ENCODE assay signal across 1 cellular context in the genomic region with DNA sequence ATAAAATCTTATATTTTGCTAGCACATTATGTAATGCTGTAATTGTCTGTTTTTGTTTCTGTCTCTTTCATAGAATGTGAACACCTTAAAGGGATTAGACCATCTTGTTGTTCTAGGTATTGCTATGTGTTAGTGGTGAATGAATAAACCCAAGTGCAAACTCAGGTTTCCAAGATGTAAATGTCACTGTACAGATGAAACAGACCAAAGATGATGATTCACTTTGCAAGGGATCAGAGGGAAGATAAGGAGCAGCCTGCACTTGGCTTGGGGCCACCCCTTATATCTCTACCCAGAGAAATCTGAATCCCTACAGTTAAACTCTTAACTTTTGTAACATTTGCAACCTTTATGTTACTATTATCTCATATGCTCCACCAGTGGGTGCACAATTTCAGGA.
TF ChIP-seq lines count a peak whose summit lies in the region.

No MANE protein-coding gene starts in this region.

TF ChIP-seq in K562, 482 proteins besides CTCF, POLR2A, EP300 and RAD21 (continues in another document):
- TF ChIP-seq, protein P1, sequence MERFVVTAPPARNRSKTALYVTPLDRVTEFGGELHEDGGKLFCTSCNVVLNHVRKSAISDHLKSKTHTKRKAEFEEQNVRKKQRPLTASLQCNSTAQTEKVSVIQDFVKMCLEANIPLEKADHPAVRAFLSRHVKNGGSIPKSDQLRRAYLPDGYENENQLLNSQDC (CRISPR knock-in tag; IDR thresholded peaks at IDR 0.05), result no peak
- TF ChIP-seq ZNF384 (IDR thresholded peaks at IDR 0.05; ENCODE audit: low read depth, low read length) (no peak), TGIF2 (CRISPR knock-in tag; IDR thresholded peaks at IDR 0.05) (no peak), HDGF (IDR thresholded peaks at IDR 0.05) (no peak), GTF2A2 (tag; IDR thresholded peaks at IDR 0.05) (no peak), ZNF224 (CRISPR knock-in tag; IDR thresholded peaks at IDR 0.05) (no peak), LEF1 (IDR thresholded peaks at IDR 0.05) (peak; percentile 56; the same call in 1 of the 2 replicates), ZZZ3 (IDR thresholded peaks at IDR 0.05) (no peak), ZNF121 (CRISPR knock-in tag; conservative IDR thresholded peaks at IDR 0.05) (no peak), KDM5B (IDR thresholded peaks at IDR 0.05; ENCODE audit: insufficient replicate concordance, low read depth, low read length) (no peak), CSDE1 (IDR thresholded peaks at IDR 0.05) (no peak), CAMTA2 (CRISPR knock-in tag; conservative IDR thresholded peaks at IDR 0.05) (no peak), SMAD4 (CRISPR knock-in tag; conservative IDR thresholded peaks at IDR 0.05) (peak; percentile 53), CHCHD3 (CRISPR knock-in tag; IDR thresholded peaks at IDR 0.05) (no peak), PTTG1 (tag; IDR thresholded peaks at IDR 0.05; ENCODE audit: low read depth) (no peak), PCBP1 (IDR thresholded peaks at IDR 0.05; ENCODE audit: low read depth, low read length, poor library complexity, severe bottlenecking) (no peak), TSC22D4 (tag; IDR thresholded peaks at IDR 0.05) (no peak), CHD2 (IDR thresholded peaks at IDR 0.05; ENCODE audit: low read depth, low read length) (no peak), ZNF766 (CRISPR knock-in tag; conservative IDR thresholded peaks at IDR 0.05) (peak; percentile 86), NFRKB (IDR thresholded peaks at IDR 0.05; ENCODE audit: low read depth) (no peak), ZSCAN29 (IDR thresholded peaks at IDR 0.05) (no peak), CBFA2T2 (conservative IDR thresholded peaks at IDR 0.05) (peak; percentile 81), CHD4 (IDR thresholded peaks at IDR 0.05; ENCODE audit: insufficient read depth, insufficient replicate concordance, low read depth, low read length, poor library complexity, severe bottlenecking) (no peak), MTA2 (IDR thresholded peaks at IDR 0.05; ENCODE audit: low read depth) (peak; percentile 64; the same call in 1 of the 2 replicates), MCM2 (IDR thresholded peaks at IDR 0.05; ENCODE audit: low read depth) (no peak), NFIX (CRISPR knock-in tag; IDR thresholded peaks at IDR 0.05; ENCODE audit: low read depth) (no peak), MBD2 (IDR thresholded peaks at IDR 0.05; ENCODE audit: borderline replicate concordance, low read depth) (no peak), FIP1L1 (IDR thresholded peaks at IDR 0.05; ENCODE audit: low read depth, low read length, poor library complexity, severe bottlenecking) (no peak), MAFG (tag; conservative IDR thresholded peaks at IDR 0.05) (peak; percentile 74), BDP1 (IDR thresholded peaks at IDR 0.05; ENCODE audit: insufficient read depth, insufficient read length) (no peak), IRF2 (CRISPR knock-in tag; IDR thresholded peaks at IDR 0.05) (no peak), ASH1L (IDR thresholded peaks at IDR 0.05; ENCODE audit: borderline replicate concordance, low read depth, partially characterized antibody) (no peak), ZNF140 (CRISPR knock-in tag; IDR thresholded peaks at IDR 0.05) (no peak), ZNF668 (CRISPR knock-in tag; IDR thresholded peaks at IDR 0.05) (no peak), POLR2G (IDR thresholded peaks at IDR 0.05; ENCODE audit: low read depth, low read length) (no peak), ETS2 (tag; IDR thresholded peaks at IDR 0.05; ENCODE audit: borderline replicate concordance, poor library complexity, severe bottlenecking) (no peak), PYGO2 (tag; IDR thresholded peaks at IDR 0.05) (no peak), HDAC2 (IDR thresholded peaks at IDR 0.05) (peak; percentile 96), RBM39 (optimal IDR thresholded peaks at IDR 0.05; ENCODE audit: low read depth, low read length) (no peak), ARID1B (IDR thresholded peaks at IDR 0.05) (peak; percentile 91), KHSRP (IDR thresholded peaks at IDR 0.05) (no peak), ZNF212 (CRISPR knock-in tag; IDR thresholded peaks at IDR 0.05) (no peak), NEUROD1 (IDR thresholded peaks at IDR 0.05; ENCODE audit: borderline replicate concordance, low read depth, low read length, partially characterized antibody) (no peak)
- TF ChIP-seq, protein P2, sequence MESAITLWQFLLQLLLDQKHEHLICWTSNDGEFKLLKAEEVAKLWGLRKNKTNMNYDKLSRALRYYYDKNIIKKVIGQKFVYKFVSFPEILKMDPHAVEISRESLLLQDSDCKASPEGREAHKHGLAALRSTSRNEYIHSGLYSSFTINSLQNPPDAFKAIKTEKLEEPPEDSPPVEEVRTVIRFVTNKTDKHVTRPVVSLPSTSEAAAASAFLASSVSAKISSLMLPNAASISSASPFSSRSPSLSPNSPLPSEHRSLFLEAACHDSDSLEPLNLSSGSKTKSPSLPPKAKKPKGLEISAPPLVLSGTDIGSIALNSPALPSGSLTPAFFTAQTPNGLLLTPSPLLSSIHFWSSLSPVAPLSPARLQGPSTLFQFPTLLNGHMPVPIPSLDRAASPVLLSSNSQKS (CRISPR knock-in tag; IDR thresholded peaks at IDR 0.05), result no peak
- TF ChIP-seq, protein P3, sequence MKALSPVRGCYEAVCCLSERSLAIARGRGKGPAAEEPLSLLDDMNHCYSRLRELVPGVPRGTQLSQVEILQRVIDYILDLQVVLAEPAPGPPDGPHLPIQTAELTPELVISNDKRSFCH (CRISPR knock-in tag; IDR thresholded peaks at IDR 0.05), result no peak
- TF ChIP-seq, protein P3 (tag; IDR thresholded peaks at IDR 0.05), result peak; percentile 22; the same call in 1 of the 2 replicates
- TF ChIP-seq, protein P4, sequence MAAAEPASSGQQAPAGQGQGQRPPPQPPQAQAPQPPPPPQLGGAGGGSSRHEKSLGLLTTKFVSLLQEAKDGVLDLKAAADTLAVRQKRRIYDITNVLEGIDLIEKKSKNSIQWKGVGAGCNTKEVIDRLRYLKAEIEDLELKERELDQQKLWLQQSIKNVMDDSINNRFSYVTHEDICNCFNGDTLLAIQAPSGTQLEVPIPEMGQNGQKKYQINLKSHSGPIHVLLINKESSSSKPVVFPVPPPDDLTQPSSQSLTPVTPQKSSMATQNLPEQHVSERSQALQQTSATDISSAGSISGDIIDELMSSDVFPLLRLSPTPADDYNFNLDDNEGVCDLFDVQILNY (CRISPR knock-in tag; IDR thresholded peaks at IDR 0.05), result no peak
- TF ChIP-seq, protein P5, sequence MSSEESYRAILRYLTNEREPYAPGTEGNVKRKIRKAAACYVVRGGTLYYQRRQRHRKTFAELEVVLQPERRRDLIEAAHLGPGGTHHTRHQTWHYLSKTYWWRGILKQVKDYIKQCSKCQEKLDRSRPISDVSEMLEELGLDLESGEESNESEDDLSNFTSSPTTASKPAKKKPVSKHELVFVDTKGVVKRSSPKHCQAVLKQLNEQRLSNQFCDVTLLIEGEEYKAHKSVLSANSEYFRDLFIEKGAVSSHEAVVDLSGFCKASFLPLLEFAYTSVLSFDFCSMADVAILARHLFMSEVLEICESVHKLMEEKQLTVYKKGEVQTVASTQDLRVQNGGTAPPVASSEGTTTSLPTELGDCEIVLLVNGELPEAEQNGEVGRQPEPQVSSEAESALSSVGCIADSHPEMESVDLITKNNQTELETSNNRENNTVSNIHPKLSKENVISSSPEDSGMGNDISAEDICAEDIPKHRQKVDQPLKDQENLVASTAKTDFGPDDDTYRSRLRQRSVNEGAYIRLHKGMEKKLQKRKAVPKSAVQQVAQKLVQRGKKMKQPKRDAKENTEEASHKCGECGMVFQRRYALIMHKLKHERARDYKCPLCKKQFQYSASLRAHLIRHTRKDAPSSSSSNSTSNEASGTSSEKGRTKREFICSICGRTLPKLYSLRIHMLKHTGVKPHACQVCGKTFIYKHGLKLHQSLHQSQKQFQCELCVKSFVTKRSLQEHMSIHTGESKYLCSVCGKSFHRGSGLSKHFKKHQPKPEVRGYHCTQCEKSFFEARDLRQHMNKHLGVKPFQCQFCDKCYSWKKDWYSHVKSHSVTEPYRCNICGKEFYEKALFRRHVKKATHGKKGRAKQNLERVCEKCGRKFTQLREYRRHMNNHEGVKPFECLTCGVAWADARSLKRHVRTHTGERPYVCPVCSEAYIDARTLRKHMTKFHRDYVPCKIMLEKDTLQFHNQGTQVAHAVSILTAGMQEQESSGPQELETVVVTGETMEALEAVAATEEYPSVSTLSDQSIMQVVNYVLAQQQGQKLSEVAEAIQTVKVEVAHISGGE (CRISPR knock-in tag; IDR thresholded peaks at IDR 0.05), result no peak; a peak in 1 of 6 replicates
- TF ChIP-seq, protein P6, sequence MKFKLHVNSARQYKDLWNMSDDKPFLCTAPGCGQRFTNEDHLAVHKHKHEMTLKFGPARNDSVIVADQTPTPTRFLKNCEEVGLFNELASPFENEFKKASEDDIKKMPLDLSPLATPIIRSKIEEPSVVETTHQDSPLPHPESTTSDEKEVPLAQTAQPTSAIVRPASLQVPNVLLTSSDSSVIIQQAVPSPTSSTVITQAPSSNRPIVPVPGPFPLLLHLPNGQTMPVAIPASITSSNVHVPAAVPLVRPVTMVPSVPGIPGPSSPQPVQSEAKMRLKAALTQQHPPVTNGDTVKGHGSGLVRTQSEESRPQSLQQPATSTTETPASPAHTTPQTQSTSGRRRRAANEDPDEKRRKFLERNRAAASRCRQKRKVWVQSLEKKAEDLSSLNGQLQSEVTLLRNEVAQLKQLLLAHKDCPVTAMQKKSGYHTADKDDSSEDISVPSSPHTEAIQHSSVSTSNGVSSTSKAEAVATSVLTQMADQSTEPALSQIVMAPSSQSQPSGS (CRISPR knock-in tag; IDR thresholded peaks at IDR 0.05), result no peak
- TF ChIP-seq, protein P7, sequence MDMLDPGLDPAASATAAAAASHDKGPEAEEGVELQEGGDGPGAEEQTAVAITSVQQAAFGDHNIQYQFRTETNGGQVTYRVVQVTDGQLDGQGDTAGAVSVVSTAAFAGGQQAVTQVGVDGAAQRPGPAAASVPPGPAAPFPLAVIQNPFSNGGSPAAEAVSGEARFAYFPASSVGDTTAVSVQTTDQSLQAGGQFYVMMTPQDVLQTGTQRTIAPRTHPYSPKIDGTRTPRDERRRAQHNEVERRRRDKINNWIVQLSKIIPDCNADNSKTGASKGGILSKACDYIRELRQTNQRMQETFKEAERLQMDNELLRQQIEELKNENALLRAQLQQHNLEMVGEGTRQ (CRISPR knock-in tag; IDR thresholded peaks at IDR 0.05), result no peak
- TF ChIP-seq, protein P8, sequence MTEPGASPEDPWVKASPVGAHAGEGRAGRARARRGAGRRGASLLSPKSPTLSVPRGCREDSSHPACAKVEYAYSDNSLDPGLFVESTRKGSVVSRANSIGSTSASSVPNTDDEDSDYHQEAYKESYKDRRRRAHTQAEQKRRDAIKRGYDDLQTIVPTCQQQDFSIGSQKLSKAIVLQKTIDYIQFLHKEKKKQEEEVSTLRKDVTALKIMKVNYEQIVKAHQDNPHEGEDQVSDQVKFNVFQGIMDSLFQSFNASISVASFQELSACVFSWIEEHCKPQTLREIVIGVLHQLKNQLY (CRISPR knock-in tag; conservative IDR thresholded peaks at IDR 0.05), result no peak
- TF ChIP-seq, protein P9, sequence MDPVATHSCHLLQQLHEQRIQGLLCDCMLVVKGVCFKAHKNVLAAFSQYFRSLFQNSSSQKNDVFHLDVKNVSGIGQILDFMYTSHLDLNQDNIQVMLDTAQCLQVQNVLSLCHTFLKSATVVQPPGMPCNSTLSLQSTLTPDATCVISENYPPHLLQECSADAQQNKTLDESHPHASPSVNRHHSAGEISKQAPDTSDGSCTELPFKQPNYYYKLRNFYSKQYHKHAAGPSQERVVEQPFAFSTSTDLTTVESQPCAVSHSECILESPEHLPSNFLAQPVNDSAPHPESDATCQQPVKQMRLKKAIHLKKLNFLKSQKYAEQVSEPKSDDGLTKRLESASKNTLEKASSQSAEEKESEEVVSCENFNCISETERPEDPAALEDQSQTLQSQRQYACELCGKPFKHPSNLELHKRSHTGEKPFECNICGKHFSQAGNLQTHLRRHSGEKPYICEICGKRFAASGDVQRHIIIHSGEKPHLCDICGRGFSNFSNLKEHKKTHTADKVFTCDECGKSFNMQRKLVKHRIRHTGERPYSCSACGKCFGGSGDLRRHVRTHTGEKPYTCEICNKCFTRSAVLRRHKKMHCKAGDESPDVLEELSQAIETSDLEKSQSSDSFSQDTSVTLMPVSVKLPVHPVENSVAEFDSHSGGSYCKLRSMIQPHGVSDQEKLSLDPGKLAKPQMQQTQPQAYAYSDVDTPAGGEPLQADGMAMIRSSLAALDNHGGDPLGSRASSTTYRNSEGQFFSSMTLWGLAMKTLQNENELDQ (CRISPR knock-in tag; IDR thresholded peaks at IDR 0.05; ENCODE audit: borderline replicate concordance), result no peak
- TF ChIP-seq, protein P10, sequence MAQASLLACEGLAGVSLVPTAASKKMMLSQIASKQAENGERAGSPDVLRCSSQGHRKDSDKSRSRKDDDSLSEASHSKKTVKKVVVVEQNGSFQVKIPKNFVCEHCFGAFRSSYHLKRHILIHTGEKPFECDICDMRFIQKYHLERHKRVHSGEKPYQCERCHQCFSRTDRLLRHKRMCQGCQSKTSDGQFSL (CRISPR knock-in tag; IDR thresholded peaks at IDR 0.05), result no peak
- TF ChIP-seq, protein P10 (tag; IDR thresholded peaks at IDR 0.05), result no peak
- TF ChIP-seq, protein P11, sequence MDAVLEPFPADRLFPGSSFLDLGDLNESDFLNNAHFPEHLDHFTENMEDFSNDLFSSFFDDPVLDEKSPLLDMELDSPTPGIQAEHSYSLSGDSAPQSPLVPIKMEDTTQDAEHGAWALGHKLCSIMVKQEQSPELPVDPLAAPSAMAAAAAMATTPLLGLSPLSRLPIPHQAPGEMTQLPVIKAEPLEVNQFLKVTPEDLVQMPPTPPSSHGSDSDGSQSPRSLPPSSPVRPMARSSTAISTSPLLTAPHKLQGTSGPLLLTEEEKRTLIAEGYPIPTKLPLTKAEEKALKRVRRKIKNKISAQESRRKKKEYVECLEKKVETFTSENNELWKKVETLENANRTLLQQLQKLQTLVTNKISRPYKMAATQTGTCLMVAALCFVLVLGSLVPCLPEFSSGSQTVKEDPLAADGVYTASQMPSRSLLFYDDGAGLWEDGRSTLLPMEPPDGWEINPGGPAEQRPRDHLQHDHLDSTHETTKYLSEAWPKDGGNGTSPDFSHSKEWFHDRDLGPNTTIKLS (IDR thresholded peaks at IDR 0.05; ENCODE audit: borderline replicate concordance, low read depth), result no peak
